9 cellular contexts compared by ENCODE assay signal in genomic region chr1:153612755-153613331, GRCh38. TPM values are rescaled to one million over a fixed set of nuclear protein-coding genes. Genes with fewer than 3 reads are reported as not detected.
DNase-seq lines count a peak whose midpoint lies in the region; ATAC-seq and TF ChIP-seq lines count a peak whose summit lies in the region.
"Had no signal": no experiment of that assay in that cellular context is flagged by ENCODE, and none has a peak within 500 bp of the region (broad histone marks: within the 10 kb centered on the region; RNA-seq: fewer than 3 reads in every experiment).

TSS of gene S100A16 (minus strand) at chr1:153613137. CDS start at chr1:153608151, 4,986 bp downstream.

- CTCF ChIA-PET in HEK293 (lab: Yijun Ruan, JAX) = interaction anchor here (0.6 to 4.8 kb wide), 3 partner anchors 14 to 118 kb away, joined by 3 to 28 read pairs (median 6); partner anchors contain the start of genes S100A1 and S100A13

- H3K36me3 ChIP-seq in HEK293 (ENCODE audit: control insufficient read depth in 2 of 2, insufficient read depth in 1 of 2, low read length in 2 of 2) = peaks cover 0 to under 1% of the 10 kb centered on the region in 2 experiments; a peak in 1 of 3 replicates
- H3K36me3 ChIP-seq in smooth muscle cell (ENCODE audit: low read depth) = no peaks in the 10 kb centered on the region
- H3K36me3 ChIP-seq: neutrophil had no signal

- DNase-seq in T47D (ENCODE audit: low read depth in 1 of 2, low spot score in 1 of 2) (peak; percentile 90 to 92), iPS-NIHi7 (ENCODE audit: extremely low spot score) (peak; percentile 74), smooth muscle cell (lab: John Stamatoyannopoulos, UW; ENCODE audit: unreplicated experiment) (no peak), SHP77 treated with DMSO at 0.1 percent for 48 hours (lab: John Stamatoyannopoulos, UW) (no peak), GM13977 (ENCODE audit: low spot score) (no peak)
- no peak for DNase-seq in activated T-cell treated with anti-CD3 and anti-CD28 coated beads, Interleukin-2, amount 50 U/mL, for 4 hours

- no peaks in the 10 kb centered on the region for H4K20me1 ChIP-seq in smooth muscle cell (ENCODE audit: low read depth)

- POLR2A ChIA-PET in HEK293 (lab: Yijun Ruan, JAX) = interaction anchor here (1.1 to 1.9 kb wide), 2 partner anchors 14 to 21 kb away, joined by 6 to 24 read pairs; partner anchors contain the start of genes CHTOP, S100A1 and S100A13

- no peak for TF ChIP-seq CTCF in HEK293 (tag by site-specific recombination; IDR thresholded peaks at IDR 0.05)
- no peak for TF ChIP-seq CTCF in smooth muscle cell (IDR thresholded peaks at IDR 0.05; ENCODE audit: borderline replicate concordance, insufficient read depth, poor library complexity, severe bottlenecking)
- no peak for TF ChIP-seq CTCF in GM13977 (IDR thresholded peaks at IDR 0.05; ENCODE audit: extremely low read depth, insufficient read depth, missing control alignments)

- no peaks in the 10 kb centered on the region for H3K36me3 Mint-ChIP-seq in activated T-cell treated with anti-CD3 and anti-CD28 coated beads, Interleukin-2, amount 50 U/mL, for 4 hours (ENCODE audit: insufficient read depth)

- no peak within 1 kb of the TSS for H3K27ac ChIP-seq in HEK293 (ENCODE audit: extremely low read depth, low read depth, low read length)
- peak within 1 kb of the TSS; percentile 69 for H3K27ac ChIP-seq in smooth muscle cell (ENCODE audit: low read depth)
- H3K27ac ChIP-seq: neutrophil had no signal

- H3K4me1 Mint-ChIP-seq in activated T-cell treated with anti-CD3 and anti-CD28 coated beads, Interleukin-2, amount 50 U/mL, for 4 hours (ENCODE audit: low read depth) = peaks cover 3% of the 10 kb centered on the region

- no peaks in the 10 kb centered on the region for H3K27me3 Mint-ChIP-seq in activated T-cell treated with anti-CD3 and anti-CD28 coated beads, Interleukin-2, amount 50 U/mL, for 4 hours (ENCODE audit: low read depth)

- 13% methylated on average over 6 of the region's 9 CpGs for WGBS in smooth muscle cell (ENCODE audit: low lambda C conversion rate)

- H3K9me3 ChIP-seq in HEK293 (ENCODE audit: control insufficient read depth, insufficient read depth, low read depth, low read length) = no peaks in the 10 kb centered on the region
- no peaks in the 10 kb centered on the region for H3K9me3 ChIP-seq in smooth muscle cell (replicated peaks; ENCODE audit: low read depth)
- H3K9me3 ChIP-seq: neutrophil had no signal

- H3K79me2 ChIP-seq in smooth muscle cell (ENCODE audit: low read depth) = peaks cover 33% of the 10 kb centered on the region

- H3K27me3 ChIP-seq in smooth muscle cell (ENCODE audit: low read depth) = no peaks in the 10 kb centered on the region

- H3K4me3 ChIP-seq in HEK293 (ENCODE audit: low read depth, low read length) (peak within 1 kb of the TSS; percentile 24), smooth muscle cell (peak within 1 kb of the TSS; percentile 79)

- no peak within 1 kb of the TSS for H3K4me3 Mint-ChIP-seq in activated T-cell treated with anti-CD3 and anti-CD28 coated beads, Interleukin-2, amount 50 U/mL, for 4 hours

- peak within 1 kb of the TSS; percentile 18 for H2AFZ ChIP-seq in smooth muscle cell (ENCODE audit: low read depth)

- H3K9me3 Mint-ChIP-seq in activated T-cell treated with anti-CD3 and anti-CD28 coated beads, Interleukin-2, amount 50 U/mL, for 4 hours = no peaks in the 10 kb centered on the region

- H3K4me2 ChIP-seq in smooth muscle cell = peak within 1 kb of the TSS; percentile 99

- peaks cover 16% of the 10 kb centered on the region for H3F3A ChIP-seq in smooth muscle cell (ENCODE audit: low read depth)

- in situ Hi-C loops in T47D (cut with HindIII; ENCODE audit: low pct_unique_long_range_greater_than_20kb, low sequenced_read_pairs) (no loop called here), GM13977 (cut with MboI; ENCODE audit: low pct_unique_long_range_greater_than_20kb, low sequenced_read_pairs, unreplicated experiment) (no loop called here)

- H3K4me1 ChIP-seq in HEK293 (ENCODE audit: control insufficient read depth, insufficient read depth, low read length) (no peaks in the 10 kb centered on the region), smooth muscle cell (ENCODE audit: low read depth) (peaks cover 47% of the 10 kb centered on the region)

- no peak for ATAC-seq in GM21737 (IDR thresholded peaks at IDR 0.05; ENCODE audit: unreplicated experiment)
- no peak for ATAC-seq in activated T-cell treated with anti-CD3 and anti-CD28 coated beads, Interleukin-2, amount 50 U/mL, for 4 hours

- peak within 1 kb of the TSS; percentile 86 for H3K9ac ChIP-seq in smooth muscle cell (ENCODE audit: low read depth)

TF ChIP-seq in HEK293, 187 proteins besides CTCF, POLR2A, EP300 and RAD21:
- TF ChIP-seq GLIS2 (tag by site-specific recombination; IDR thresholded peaks at IDR 0.05) (0 out of 2 replicates have a peak, but pooled peaks have one; percentile 3), ZNF350 (tag by site-specific recombination; IDR thresholded peaks at IDR 0.05) (no peak), ZNF624 (tag by site-specific recombination; IDR thresholded peaks at IDR 0.05) (no peak), ZNF140 (tag by site-specific recombination; IDR thresholded peaks at IDR 0.05) (no peak), ZFP41 (tag by site-specific recombination; IDR thresholded peaks at IDR 0.05; ENCODE audit: borderline replicate concordance) (no peak), ZNF530 (tag by site-specific recombination; IDR thresholded peaks at IDR 0.05; ENCODE audit: low read depth) (no peak), ZNF341 (tag by site-specific recombination; IDR thresholded peaks at IDR 0.05; ENCODE audit: low read depth) (peak; percentile 28; the same call in 1 of the 2 replicates), KLF1 (tag by site-specific recombination; IDR thresholded peaks at IDR 0.05) (peak; percentile 74), ZIC2 (tag by site-specific recombination; IDR thresholded peaks at IDR 0.05) (peak; percentile 92), ZNF449 (tag by site-specific recombination; IDR thresholded peaks at IDR 0.05) (0 out of 2 replicates have a peak, but pooled peaks have one; percentile 21)

RNA-seq across cellular contexts. Expression of gene S100A16, which starts in this region (rescaled TPM):
- 198 and 238 TPM in 2 replicates for total RNA-seq in smooth muscle cell
- 302 and 358 TPM in 2 replicates for polyA plus RNA-seq in smooth muscle cell
- under 1 TPM in 2 of 3 donors, not detected in 1; 0.24 to 0.29 TPM for total RNA-seq in activated T-cell treated with anti-CD3 and anti-CD28 coated beads, Interleukin-2, amount 50 U/mL, for 4 hours

Comparison
In these comparisons a context has a peak if more than half of its experiments do, and no peak if none do; other contexts are left out.
1. RNA of gene S100A16 (total RNA-seq): 198 to 238 TPM in smooth muscle cell; 0.24 to 0.29 TPM in activated T-cell treated with anti-CD3 and anti-CD28 coated beads, Interleukin-2, amount 50 U/mL, for 4 hours; every median in the first group is over 100 times any median in the second.
2. DNase-seq: peak in T47D (2 of 2) and iPS-NIHi7 (single experiment); none in smooth muscle cell (single experiment), SHP77 treated with DMSO at 0.1 percent for 48 hours (single experiment), GM13977 (single experiment) and activated T-cell treated with anti-CD3 and anti-CD28 coated beads, Interleukin-2, amount 50 U/mL, for 4 hours (single experiment).